1 cellular context compared by ENCODE assay signal in the genomic region with DNA sequence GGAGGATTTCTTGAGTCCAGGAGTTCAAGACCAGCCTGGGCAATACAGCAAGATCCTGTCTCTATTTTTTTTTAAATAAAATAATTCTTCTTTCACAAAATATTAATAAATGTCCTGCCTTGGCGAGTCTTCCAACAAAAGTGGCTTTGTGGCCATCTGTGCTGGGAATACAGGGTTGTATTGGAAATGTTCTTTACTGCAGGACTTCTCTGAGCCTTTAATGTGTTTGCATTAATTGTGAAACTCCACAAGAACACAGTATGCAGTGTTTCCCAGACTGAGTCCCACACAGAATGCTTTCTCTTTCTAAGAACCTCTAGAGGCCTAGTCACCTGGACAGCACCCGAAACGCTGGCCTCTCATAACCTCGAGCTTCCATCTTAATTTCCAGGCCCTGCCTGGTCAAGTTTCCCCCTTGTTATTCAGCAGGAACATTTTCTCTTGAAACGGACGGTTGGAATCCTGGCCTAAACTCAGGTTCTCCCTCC.
TF ChIP-seq lines count a peak whose summit lies in the region.

No MANE protein-coding gene starts in this region.

TF ChIP-seq in HCT116, 20 proteins besides CTCF, POLR2A, EP300 and RAD21 (continued from another document):
- TF ChIP-seq, protein P1, sequence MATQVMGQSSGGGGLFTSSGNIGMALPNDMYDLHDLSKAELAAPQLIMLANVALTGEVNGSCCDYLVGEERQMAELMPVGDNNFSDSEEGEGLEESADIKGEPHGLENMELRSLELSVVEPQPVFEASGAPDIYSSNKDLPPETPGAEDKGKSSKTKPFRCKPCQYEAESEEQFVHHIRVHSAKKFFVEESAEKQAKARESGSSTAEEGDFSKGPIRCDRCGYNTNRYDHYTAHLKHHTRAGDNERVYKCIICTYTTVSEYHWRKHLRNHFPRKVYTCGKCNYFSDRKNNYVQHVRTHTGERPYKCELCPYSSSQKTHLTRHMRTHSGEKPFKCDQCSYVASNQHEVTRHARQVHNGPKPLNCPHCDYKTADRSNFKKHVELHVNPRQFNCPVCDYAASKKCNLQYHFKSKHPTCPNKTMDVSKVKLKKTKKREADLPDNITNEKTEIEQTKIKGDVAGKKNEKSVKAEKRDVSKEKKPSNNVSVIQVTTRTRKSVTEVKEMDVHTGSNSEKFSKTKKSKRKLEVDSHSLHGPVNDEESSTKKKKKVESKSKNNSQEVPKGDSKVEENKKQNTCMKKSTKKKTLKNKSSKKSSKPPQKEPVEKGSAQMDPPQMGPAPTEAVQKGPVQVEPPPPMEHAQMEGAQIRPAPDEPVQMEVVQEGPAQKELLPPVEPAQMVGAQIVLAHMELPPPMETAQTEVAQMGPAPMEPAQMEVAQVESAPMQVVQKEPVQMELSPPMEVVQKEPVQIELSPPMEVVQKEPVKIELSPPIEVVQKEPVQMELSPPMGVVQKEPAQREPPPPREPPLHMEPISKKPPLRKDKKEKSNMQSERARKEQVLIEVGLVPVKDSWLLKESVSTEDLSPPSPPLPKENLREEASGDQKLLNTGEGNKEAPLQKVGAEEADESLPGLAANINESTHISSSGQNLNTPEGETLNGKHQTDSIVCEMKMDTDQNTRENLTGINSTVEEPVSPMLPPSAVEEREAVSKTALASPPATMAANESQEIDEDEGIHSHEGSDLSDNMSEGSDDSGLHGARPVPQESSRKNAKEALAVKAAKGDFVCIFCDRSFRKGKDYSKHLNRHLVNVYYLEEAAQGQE (IDR thresholded peaks at IDR 0.05; ENCODE audit: low read depth), result no peak
- TF ChIP-seq TCF7L2 (IDR thresholded peaks at IDR 0.05; ENCODE audit: borderline replicate concordance, extremely low read depth, insufficient read depth, insufficient read length) (no peak), EZH2phosphoT487 (IDR thresholded peaks at IDR 0.05; ENCODE audit: borderline replicate concordance) (no peak), CBX3 (IDR thresholded peaks at IDR 0.05; ENCODE audit: low read depth) (no peak), EZH2 (IDR thresholded peaks at IDR 0.05) (no peak), POLR2AphosphoS5 (IDR thresholded peaks at IDR 0.05; ENCODE audit: low read depth, low read length) (no peak), SIN3A (IDR thresholded peaks at IDR 0.05; ENCODE audit: low read depth) (no peak), SRF (IDR thresholded peaks at IDR 0.05; ENCODE audit: low read depth) (no peak), EGR1 (IDR thresholded peaks at IDR 0.05; ENCODE audit: low read depth) (no peak), JUND (IDR thresholded peaks at IDR 0.05) (no peak)
- TF ChIP-seq, protein P2, sequence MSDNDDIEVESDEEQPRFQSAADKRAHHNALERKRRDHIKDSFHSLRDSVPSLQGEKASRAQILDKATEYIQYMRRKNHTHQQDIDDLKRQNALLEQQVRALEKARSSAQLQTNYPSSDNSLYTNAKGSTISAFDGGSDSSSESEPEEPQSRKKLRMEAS (IDR thresholded peaks at IDR 0.05), result no peak
- TF ChIP-seq, protein P3, sequence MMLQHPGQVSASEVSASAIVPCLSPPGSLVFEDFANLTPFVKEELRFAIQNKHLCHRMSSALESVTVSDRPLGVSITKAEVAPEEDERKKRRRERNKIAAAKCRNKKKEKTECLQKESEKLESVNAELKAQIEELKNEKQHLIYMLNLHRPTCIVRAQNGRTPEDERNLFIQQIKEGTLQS (IDR thresholded peaks at IDR 0.05), result no peak
